1 cellular context compared by ENCODE assay signal in the genomic region with DNA sequence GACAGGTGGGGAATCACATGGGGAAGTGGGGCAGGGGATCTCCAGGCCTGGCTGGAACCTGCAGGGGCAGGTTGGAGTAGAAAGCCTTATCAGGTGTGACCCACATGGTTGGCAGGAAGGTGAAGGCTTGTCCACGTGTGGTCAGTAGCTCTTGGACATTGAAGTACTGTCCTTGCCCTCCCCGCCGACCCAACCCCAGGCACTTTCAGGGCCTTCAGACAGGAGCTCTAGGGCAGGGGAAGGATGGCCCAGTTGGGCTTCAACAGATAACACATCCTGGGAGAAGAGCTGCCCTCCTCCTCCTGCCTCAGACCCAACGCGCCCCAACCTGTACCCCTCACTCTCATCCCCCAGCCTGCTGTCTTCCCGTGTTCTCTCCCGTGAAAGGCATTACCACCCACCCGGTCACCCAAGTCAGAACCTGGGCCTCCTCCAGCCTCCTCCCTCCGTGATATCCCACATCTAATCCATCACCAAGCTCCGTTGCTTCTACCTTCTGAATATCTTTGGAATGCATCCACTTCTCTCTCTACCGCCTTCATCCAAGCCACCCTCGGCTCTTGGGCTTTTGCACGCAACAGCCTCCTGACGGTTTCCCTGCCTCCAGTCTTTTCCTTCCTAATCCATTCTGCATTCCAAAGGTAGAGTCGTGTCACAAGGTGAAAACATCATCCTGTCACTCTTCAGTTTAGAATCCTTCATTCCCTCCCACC.
TF ChIP-seq lines count a peak whose summit lies in the region.

No MANE protein-coding gene starts in this region.

TF ChIP-seq in HCT116, 20 proteins besides CTCF, POLR2A, EP300 and RAD21 (continued from another document):
- TF ChIP-seq, protein P1, sequence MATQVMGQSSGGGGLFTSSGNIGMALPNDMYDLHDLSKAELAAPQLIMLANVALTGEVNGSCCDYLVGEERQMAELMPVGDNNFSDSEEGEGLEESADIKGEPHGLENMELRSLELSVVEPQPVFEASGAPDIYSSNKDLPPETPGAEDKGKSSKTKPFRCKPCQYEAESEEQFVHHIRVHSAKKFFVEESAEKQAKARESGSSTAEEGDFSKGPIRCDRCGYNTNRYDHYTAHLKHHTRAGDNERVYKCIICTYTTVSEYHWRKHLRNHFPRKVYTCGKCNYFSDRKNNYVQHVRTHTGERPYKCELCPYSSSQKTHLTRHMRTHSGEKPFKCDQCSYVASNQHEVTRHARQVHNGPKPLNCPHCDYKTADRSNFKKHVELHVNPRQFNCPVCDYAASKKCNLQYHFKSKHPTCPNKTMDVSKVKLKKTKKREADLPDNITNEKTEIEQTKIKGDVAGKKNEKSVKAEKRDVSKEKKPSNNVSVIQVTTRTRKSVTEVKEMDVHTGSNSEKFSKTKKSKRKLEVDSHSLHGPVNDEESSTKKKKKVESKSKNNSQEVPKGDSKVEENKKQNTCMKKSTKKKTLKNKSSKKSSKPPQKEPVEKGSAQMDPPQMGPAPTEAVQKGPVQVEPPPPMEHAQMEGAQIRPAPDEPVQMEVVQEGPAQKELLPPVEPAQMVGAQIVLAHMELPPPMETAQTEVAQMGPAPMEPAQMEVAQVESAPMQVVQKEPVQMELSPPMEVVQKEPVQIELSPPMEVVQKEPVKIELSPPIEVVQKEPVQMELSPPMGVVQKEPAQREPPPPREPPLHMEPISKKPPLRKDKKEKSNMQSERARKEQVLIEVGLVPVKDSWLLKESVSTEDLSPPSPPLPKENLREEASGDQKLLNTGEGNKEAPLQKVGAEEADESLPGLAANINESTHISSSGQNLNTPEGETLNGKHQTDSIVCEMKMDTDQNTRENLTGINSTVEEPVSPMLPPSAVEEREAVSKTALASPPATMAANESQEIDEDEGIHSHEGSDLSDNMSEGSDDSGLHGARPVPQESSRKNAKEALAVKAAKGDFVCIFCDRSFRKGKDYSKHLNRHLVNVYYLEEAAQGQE (IDR thresholded peaks at IDR 0.05; ENCODE audit: low read depth) = no peak
- TF ChIP-seq CEBPB (IDR thresholded peaks at IDR 0.05; ENCODE audit: low read depth) = no peak
